In genomic region chr12:65643595-65644386, GRCh38 we compare ENCODE assay signal across 1 cellular context.
TF ChIP-seq lines count a peak whose summit lies in the region.

No MANE protein-coding gene starts in this region.

TF ChIP-seq in endothelial cell of umbilical vein, 7 proteins besides CTCF, POLR2A, EP300 and RAD21:
- no peak for TF ChIP-seq MAX (IDR thresholded peaks at IDR 0.05; ENCODE audit: insufficient read depth, insufficient read length)
- TF ChIP-seq GATA2 (IDR thresholded peaks at IDR 0.05; ENCODE audit: insufficient read depth, insufficient read length, low read depth, low read length): no peak
